ENCODE assay signal across 1 cellular context in genomic region chr17:75664099-75664549, GRCh38.
TF ChIP-seq lines count a peak whose summit lies in the region.

No MANE protein-coding gene starts in this region.

TF ChIP-seq in GM12878, 131 proteins besides CTCF, POLR2A, EP300 and RAD21 (continued from another document):
- TF ChIP-seq MTA3 (IDR thresholded peaks at IDR 0.05; ENCODE audit: borderline replicate concordance, low read length) = peak; percentile 95; the same call in 1 of the 2 replicates
- peak; percentile 60 for TF ChIP-seq IKZF1 (conservative IDR thresholded peaks at IDR 0.05)
- TF ChIP-seq ZBED1 (IDR thresholded peaks at IDR 0.05; ENCODE audit: borderline replicate concordance) = peak; percentile 93
